ENCODE assay signal across 1 cellular context in the genomic region with DNA sequence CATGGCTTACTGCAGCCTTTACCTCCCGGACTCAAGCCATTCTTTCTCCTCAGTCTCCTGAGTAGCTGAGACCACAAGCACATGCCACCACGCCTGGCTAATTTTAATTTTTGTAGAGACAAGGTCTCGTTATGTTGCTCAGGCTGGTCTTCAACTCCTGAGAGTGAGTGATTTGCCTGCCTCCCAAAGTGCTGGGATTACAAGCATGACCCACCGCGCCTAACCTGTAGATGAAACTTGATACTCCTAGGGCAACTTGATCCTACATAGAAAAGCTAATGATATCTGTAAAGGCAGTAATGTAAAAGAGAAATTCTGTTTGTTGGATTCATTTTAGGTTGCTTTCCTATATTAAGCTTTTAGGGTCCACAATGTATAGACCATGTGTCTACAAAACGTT.
TF ChIP-seq lines count a peak whose summit lies in the region.

No MANE protein-coding gene starts in this region.

TF ChIP-seq in WTC11, 78 proteins besides CTCF, POLR2A, EP300 and RAD21 (continued from another document):
- TF ChIP-seq ZNF425 (CRISPR knock-in tag; conservative IDR thresholded peaks at IDR 0.05) (no peak), CBFB (CRISPR knock-in tag; IDR thresholded peaks at IDR 0.05; ENCODE audit: low read depth) (no peak), ZNF317 (CRISPR knock-in tag; IDR thresholded peaks at IDR 0.05; ENCODE audit: borderline replicate concordance, low read depth) (no peak)
